8 cellular contexts compared by ENCODE assay signal in the genomic region with DNA sequence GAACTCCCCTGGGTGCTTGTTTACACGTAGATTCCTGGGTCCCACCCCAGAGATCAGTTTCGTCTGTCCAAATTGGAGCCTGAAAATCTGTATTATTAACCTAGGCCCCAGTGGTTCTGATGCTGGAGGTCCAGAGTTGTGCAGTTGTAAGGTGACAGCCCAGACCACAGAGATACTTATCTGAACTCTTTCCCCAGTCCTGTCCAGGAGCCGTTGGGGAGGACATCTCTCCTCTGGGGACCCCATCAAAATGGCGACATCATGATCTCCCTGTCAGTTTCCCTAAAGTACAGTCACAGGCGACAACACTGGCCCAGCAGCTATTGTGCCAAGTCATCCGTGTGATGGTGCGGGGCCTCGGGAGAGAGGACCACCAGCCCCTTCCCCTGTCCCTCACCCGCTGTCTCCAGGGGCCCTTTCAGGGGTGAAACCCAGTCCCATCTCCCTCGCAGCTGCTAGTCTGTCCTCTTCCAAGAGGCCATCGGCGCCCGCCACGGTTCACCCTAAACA. TPM values are rescaled to one million over a fixed set of nuclear protein-coding genes. Genes with fewer than 3 reads are reported as not detected.
DNase-seq lines count a peak whose midpoint lies in the region; ATAC-seq and TF ChIP-seq lines count a peak whose summit lies in the region.

No MANE protein-coding gene starts in this region.

- in situ Hi-C loops in GM13977 (cut with MboI; ENCODE audit: low pct_unique_long_range_greater_than_20kb, low sequenced_read_pairs, unreplicated experiment): loop anchor here (25.0 kb wide), 1 partner anchor 272 kb away; no protein-coding TSS in a partner anchor

- H3K27ac Mint-ChIP-seq in GM23338 (0 out of 2 replicates have a peak overlapping the region, but pooled peaks have one; percentile 31), T-cell (peak overlapping the region; percentile 76 to 85)

- peak; percentile 28; the same call in 2 of the 3 replicates for ATAC-seq in GM23338
- no peak for ATAC-seq in T-cell (replicated peaks in 1 of 4)
- peak; percentile 9 for ATAC-seq in sciatic nerve

- TF ChIP-seq CTCF in GM23338 (conservative IDR thresholded peaks at IDR 0.05; ENCODE audit: low read depth in 2 of 2) (no peak), fibroblast of pulmonary artery (IDR thresholded peaks at IDR 0.05; ENCODE audit: low read length, missing control alignments) (no peak), GM13977 (IDR thresholded peaks at IDR 0.05; ENCODE audit: extremely low read depth, insufficient read depth, missing control alignments) (no peak)

- POLR2A ChIA-PET in T-cell (lab: Charles Lee): no interaction called here

- H3K79me2 ChIP-seq in GM23338 (replicated peaks; ENCODE audit: insufficient read depth): no peaks in the 10 kb centered on the region

- H3K36me3 Mint-ChIP-seq in GM23338 (ENCODE audit: low read depth) (no peaks in the 10 kb centered on the region), T-cell (no peaks in the 10 kb centered on the region)

- DNase-seq in GM23338 (ENCODE audit: low spot score): no peak
- DNase-seq in T-cell: peak in 1 of 34 experiments; percentile 82
- no peak for DNase-seq in fibroblast of pulmonary artery (ENCODE audit: low read depth)
- no peak for DNase-seq in sciatic nerve (ENCODE audit: low spot score)
- no peak for DNase-seq in GM13977 (ENCODE audit: low spot score)
- no peak for DNase-seq in amniotic stem cell (lab: John Stamatoyannopoulos, UW)
- no peak for DNase-seq in hypothalamus (lab: John Stamatoyannopoulos, UW)
- DNase-seq in NCI-H1694 treated with DMSO at 0.1 percent for 48 hours (lab: John Stamatoyannopoulos, UW): no peak

- H3K4me3 Mint-ChIP-seq in GM23338: peak overlapping the region; percentile 81
- peak overlapping the region; percentile 71 to 95 (median 91) for H3K4me3 Mint-ChIP-seq in T-cell

- H3K9me3 Mint-ChIP-seq in GM23338: no peaks in the 10 kb centered on the region; the same call in 2 of the 3 replicates
- no peaks in the 10 kb centered on the region for H3K9me3 Mint-ChIP-seq in T-cell

- peaks cover 24% of the 10 kb centered on the region for H3K27me3 ChIP-seq in GM23338 (ENCODE audit: insufficient read depth)

- H2AFZ ChIP-seq in GM23338: peak overlapping the region; percentile 99

- H3K4me2 ChIP-seq in GM23338: peak overlapping the region; percentile 91

- CTCF ChIA-PET in T-cell (lab: Charles Lee): no interaction called here

- no peaks in the 10 kb centered on the region for H3F3A ChIP-seq in GM23338 (replicated peaks; ENCODE audit: low read depth)

- peaks cover 28% of the 10 kb centered on the region for H3K27me3 Mint-ChIP-seq in GM23338 (ENCODE audit: insufficient read depth, low read depth, poor library complexity)
- H3K27me3 Mint-ChIP-seq in T-cell: no peaks in the 10 kb centered on the region

- H3K27ac ChIP-seq in GM23338 (ENCODE audit: low read depth): no peak overlapping the region

- H4K20me1 ChIP-seq in GM23338 (replicated peaks; ENCODE audit: insufficient read depth): no peaks in the 10 kb centered on the region

- H3K4me1 Mint-ChIP-seq in GM23338 (peaks cover 22% of the 10 kb centered on the region), T-cell (peaks cover 30 to 58% (median 42%) of the 10 kb centered on the region in 3 donors)

- no peaks in the 10 kb centered on the region for H3K9me2 ChIP-seq in GM23338 (ENCODE audit: insufficient read depth)

- peaks cover 10% of the 10 kb centered on the region for H3K4me1 ChIP-seq in GM23338 (ENCODE audit: insufficient read depth)

- peak overlapping the region; percentile 79 for H3K4me3 ChIP-seq in GM23338
- peak overlapping the region; percentile 68 for H3K4me3 ChIP-seq in fibroblast of pulmonary artery (replicated peaks; ENCODE audit: low read depth, low read length)

- H3K36me3 ChIP-seq in GM23338 (ENCODE audit: insufficient read depth): no peaks in the 10 kb centered on the region

- intact Hi-C loops in sciatic nerve (cut with DNase I): no loop called here

TF ChIP-seq in GM23338, 12 proteins besides CTCF, POLR2A, EP300 and RAD21 (continues in another document):
- TF ChIP-seq ZNF331 (CRISPR knock-in tag; IDR thresholded peaks at IDR 0.05; ENCODE audit: low read depth): no peak
- TF ChIP-seq STAT1 (IDR thresholded peaks at IDR 0.05; ENCODE audit: unreplicated experiment): no peak
- TF ChIP-seq POLR2AphosphoS5 (IDR thresholded peaks at IDR 0.05; ENCODE audit: low read depth): no peak
- TF ChIP-seq NANOG (IDR thresholded peaks at IDR 0.05; ENCODE audit: borderline replicate concordance): no peak
- TF ChIP-seq REST (IDR thresholded peaks at IDR 0.05; ENCODE audit: unreplicated experiment): no peak
- no peak for TF ChIP-seq JUNB (IDR thresholded peaks at IDR 0.05; ENCODE audit: unreplicated experiment)
- no peak for TF ChIP-seq ZNF114 (CRISPR knock-in tag; IDR thresholded peaks at IDR 0.05)
- no peak for TF ChIP-seq CREB1 (CRISPR knock-in tag; IDR thresholded peaks at IDR 0.05; ENCODE audit: low read depth)
- no peak for TF ChIP-seq EZH2 (IDR thresholded peaks at IDR 0.05; ENCODE audit: low read depth, unreplicated experiment)
- TF ChIP-seq ETS1 (IDR thresholded peaks at IDR 0.05): no peak

RNA-seq across cellular contexts. Expression of gene EFHD2, which starts 0.7 kb away (rescaled TPM):
- total RNA-seq in GM23338 (2014; rRNA removed; shearing (Covaris generic)): 22.8 and 23.7 TPM in 2 replicates
- 19.3 and 22.8 TPM in 2 replicates for polyA plus RNA-seq in GM23338 (2016; fragmentation: Nextera tagmentation; extraction: Ambion mirVana)
- total RNA-seq in T-cell (100 to 1,000 TPM in 1 of 5 donors, 10 to 100 TPM in 4; 49.1 to 125 (median 63.6) TPM), sciatic nerve (28.7 TPM)

RNA-seq across cellular contexts. Expression of gene CTRC, which starts 29.3 kb away (rescaled TPM):
- 0.24 TPM in 1 of 2 replicates, not detected in the other for total RNA-seq in GM23338 (2014; rRNA removed; shearing (Covaris generic))
- polyA plus RNA-seq in GM23338 (2016; fragmentation: Nextera tagmentation; extraction: Ambion mirVana): not detected in 2 replicates
- 1 to 10 TPM; 1.0 to 4.0 (median 3.6) TPM for total RNA-seq in T-cell
- 2.2 TPM for total RNA-seq in sciatic nerve

RNA-seq across cellular contexts. Expression of gene CELA2A, which starts 47.6 kb away (rescaled TPM):
- not detected in 2 replicates for total RNA-seq in GM23338 (2014; rRNA removed; shearing (Covaris generic))
- not detected in 2 replicates for polyA plus RNA-seq in GM23338 (2016; fragmentation: Nextera tagmentation; extraction: Ambion mirVana)
- total RNA-seq in T-cell: 1 to 10 TPM in 3 of 5 donors, not detected in 2; 1.3 to 1.8 (median 1.5) TPM
- total RNA-seq in sciatic nerve: 0.94 TPM

Comparison
In these comparisons a context has a peak if more than half of its experiments do, and no peak if none do; other contexts are left out.
1. ATAC-seq: peak in GM23338 (single experiment) and sciatic nerve (single experiment); none in T-cell (0 of 4).